Comparison of ENCODE assay signal across 8 cellular contexts in the genomic region with DNA sequence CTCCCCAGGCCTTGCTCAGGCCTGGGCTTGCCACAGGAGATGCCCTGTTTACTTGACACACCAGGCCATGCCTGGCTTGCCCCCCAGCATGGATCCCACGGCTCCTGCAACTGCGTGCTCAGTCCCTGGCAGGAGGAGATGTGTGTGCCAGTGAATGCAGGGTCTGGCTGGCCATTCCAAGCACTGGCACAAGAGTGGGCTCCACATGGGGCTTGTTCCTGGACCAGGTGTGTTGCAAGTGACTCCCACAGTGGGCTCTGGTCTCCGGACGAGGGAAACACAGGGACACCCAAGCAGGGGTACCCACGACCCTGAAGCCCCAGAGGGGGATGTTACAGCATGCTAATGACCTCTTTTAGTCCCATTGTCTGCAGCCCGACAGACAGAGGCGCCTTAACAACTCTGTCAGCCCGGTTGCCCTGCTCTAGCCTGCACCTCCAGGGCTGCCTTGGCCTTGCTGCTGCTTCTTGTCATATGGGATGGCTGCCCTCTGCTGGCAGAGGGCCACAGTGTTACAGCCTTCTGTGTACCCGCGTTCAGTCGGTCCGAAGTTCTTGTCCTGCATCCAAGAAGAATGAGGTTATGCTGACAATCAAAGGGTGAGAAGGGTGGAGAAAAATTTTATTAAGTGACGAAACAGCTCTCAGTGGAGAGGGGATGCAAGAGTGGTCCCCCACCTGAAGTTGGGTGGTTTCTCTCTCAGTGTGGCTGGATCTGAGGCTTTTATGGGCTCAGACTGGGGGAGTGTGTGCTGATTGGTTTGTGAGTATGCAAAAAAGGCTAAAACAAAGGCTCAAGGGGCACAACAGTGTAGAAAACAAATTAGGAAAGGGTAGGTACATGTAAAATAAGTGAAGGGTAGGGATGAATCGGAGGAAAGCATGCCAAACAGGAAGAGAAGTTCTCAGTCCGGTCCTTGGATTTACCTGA.
A peak's percentile ranks its signal among the peaks of the same experiment; 100 is the strongest.
DNase-seq lines count a peak whose midpoint lies in the region; ATAC-seq and TF ChIP-seq lines count a peak whose summit lies in the region.

No MANE protein-coding gene starts in this region.

- H3K27me3 Mint-ChIP-seq in WTC11 (ENCODE audit: low read depth): no peaks in the 10 kb centered on the region; the same call in 1 of the 2 replicates
- no peaks in the 10 kb centered on the region for H3K27me3 Mint-ChIP-seq in naive B cell

- H3K9me3 Mint-ChIP-seq in WTC11 (peaks cover 9% of the 10 kb centered on the region), naive B cell (peaks cover 0 to 4% (median 0%) of the 10 kb centered on the region in 7 donors)

- ATAC-seq in WTC11 (peak; percentile 99), naive B cell (ENCODE audit: low read depth in 2 of 2) (no peak), HG03139 (IDR thresholded peaks at IDR 0.05; ENCODE audit: unreplicated experiment) (no peak), HG03039 (IDR thresholded peaks at IDR 0.05; ENCODE audit: unreplicated experiment) (no peak)

- peaks cover 9% of the 10 kb centered on the region for H3K36me3 Mint-ChIP-seq in WTC11
- peaks cover 6 to 10% of the 10 kb centered on the region in 2 donors for H3K36me3 Mint-ChIP-seq in naive B cell

- H3K4me1 Mint-ChIP-seq in WTC11: peaks cover 10% of the 10 kb centered on the region
- no peaks in the 10 kb centered on the region for H3K4me1 Mint-ChIP-seq in naive B cell

- TF ChIP-seq CTCF in WTC11 (IDR thresholded peaks at IDR 0.05): peak; percentile 60

- POLR2A ChIA-PET in WTC11 (lab: Charles Lee): no interaction called here

- H3K4me3 Mint-ChIP-seq in WTC11 (no peak overlapping the region), naive B cell (peak overlapping the region in 1 of 8 donors; percentile 80)

- no peak overlapping the region for H3K27ac Mint-ChIP-seq in WTC11
- no peak overlapping the region for H3K27ac Mint-ChIP-seq in naive B cell

- CTCF ChIA-PET in WTC11 (lab: Charles Lee): interaction anchor here (0.8 to 1.0 kb wide), 3 partner anchors 212 to 308 kb away, joined by 3 to 5 read pairs (median 3); no protein-coding TSS in a partner anchor

- DNase-seq in Daoy (ENCODE audit: low read depth) (peak; percentile 26), HPDE6-E6E7 (ENCODE audit: extremely low spot score) (peak; percentile 10), WTC11 (ENCODE audit: low spot score) (peak; percentile 87), ecto neural progenitor cell (ENCODE audit: low spot score) (peak; percentile 83), naive B cell (peak; percentile 20), GM19240 (ENCODE audit: insufficient read length, low spot score) (no peak)

TF ChIP-seq in WTC11, 78 proteins besides CTCF, POLR2A, EP300 and RAD21:
- TF ChIP-seq, protein P1, sequence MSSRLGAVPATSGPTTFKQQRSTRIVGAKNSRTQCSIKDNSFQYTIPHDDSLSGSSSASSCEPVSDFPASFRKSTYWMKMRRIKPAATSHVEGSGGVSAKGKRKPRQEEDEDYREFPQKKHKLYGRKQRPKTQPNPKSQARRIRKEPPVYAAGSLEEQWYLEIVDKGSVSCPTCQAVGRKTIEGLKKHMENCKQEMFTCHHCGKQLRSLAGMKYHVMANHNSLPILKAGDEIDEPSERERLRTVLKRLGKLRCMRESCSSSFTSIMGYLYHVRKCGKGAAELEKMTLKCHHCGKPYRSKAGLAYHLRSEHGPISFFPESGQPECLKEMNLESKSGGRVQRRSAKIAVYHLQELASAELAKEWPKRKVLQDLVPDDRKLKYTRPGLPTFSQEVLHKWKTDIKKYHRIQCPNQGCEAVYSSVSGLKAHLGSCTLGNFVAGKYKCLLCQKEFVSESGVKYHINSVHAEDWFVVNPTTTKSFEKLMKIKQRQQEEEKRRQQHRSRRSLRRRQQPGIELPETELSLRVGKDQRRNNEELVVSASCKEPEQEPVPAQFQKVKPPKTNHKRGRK (CRISPR knock-in tag; IDR thresholded peaks at IDR 0.05; ENCODE audit: borderline replicate concordance): no peak
- TF ChIP-seq, protein P2, sequence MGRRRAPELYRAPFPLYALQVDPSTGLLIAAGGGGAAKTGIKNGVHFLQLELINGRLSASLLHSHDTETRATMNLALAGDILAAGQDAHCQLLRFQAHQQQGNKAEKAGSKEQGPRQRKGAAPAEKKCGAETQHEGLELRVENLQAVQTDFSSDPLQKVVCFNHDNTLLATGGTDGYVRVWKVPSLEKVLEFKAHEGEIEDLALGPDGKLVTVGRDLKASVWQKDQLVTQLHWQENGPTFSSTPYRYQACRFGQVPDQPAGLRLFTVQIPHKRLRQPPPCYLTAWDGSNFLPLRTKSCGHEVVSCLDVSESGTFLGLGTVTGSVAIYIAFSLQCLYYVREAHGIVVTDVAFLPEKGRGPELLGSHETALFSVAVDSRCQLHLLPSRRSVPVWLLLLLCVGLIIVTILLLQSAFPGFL (CRISPR knock-in tag; IDR thresholded peaks at IDR 0.05; ENCODE audit: borderline replicate concordance): no peak
- TF ChIP-seq, protein P3, sequence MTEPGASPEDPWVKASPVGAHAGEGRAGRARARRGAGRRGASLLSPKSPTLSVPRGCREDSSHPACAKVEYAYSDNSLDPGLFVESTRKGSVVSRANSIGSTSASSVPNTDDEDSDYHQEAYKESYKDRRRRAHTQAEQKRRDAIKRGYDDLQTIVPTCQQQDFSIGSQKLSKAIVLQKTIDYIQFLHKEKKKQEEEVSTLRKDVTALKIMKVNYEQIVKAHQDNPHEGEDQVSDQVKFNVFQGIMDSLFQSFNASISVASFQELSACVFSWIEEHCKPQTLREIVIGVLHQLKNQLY (CRISPR knock-in tag; IDR thresholded peaks at IDR 0.05): no peak
- TF ChIP-seq FOXP4 (CRISPR knock-in tag; IDR thresholded peaks at IDR 0.05) (no peak), AFF4 (CRISPR knock-in tag; IDR thresholded peaks at IDR 0.05; ENCODE audit: borderline replicate concordance) (no peak), USF1 (CRISPR knock-in tag; IDR thresholded peaks at IDR 0.05) (no peak), ZMAT4 (CRISPR knock-in tag; IDR thresholded peaks at IDR 0.05) (no peak), ZNF671 (CRISPR knock-in tag; IDR thresholded peaks at IDR 0.05) (no peak), MYBL2 (CRISPR knock-in tag; IDR thresholded peaks at IDR 0.05) (no peak), ZNF138 (CRISPR knock-in tag; conservative IDR thresholded peaks at IDR 0.05) (no peak)
- TF ChIP-seq, protein P4, sequence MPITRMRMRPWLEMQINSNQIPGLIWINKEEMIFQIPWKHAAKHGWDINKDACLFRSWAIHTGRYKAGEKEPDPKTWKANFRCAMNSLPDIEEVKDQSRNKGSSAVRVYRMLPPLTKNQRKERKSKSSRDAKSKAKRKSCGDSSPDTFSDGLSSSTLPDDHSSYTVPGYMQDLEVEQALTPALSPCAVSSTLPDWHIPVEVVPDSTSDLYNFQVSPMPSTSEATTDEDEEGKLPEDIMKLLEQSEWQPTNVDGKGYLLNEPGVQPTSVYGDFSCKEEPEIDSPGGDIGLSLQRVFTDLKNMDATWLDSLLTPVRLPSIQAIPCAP (CRISPR knock-in tag; IDR thresholded peaks at IDR 0.05): no peak
